Comparison of ENCODE assay signal across 29 cellular contexts in genomic region chrX:54964766-54965511, GRCh38. TPM values are rescaled to one million over a fixed set of nuclear protein-coding genes. Genes with fewer than 3 reads are reported as not detected.
"Had no signal": no experiment of that assay in that cellular context is flagged by ENCODE, and none has a peak within 500 bp of the region (broad histone marks: within the 10 kb centered on the region; RNA-seq: fewer than 3 reads in every experiment).

No MANE protein-coding gene starts in this region.

- H3K4me3 ChIP-seq: adrenal gland, ascending aorta, neural progenitor cell, thyroid gland, upper lobe of left lung, vagina had no signal

- DNase-seq: activated CD4-positive, alpha-beta memory T cell treated with anti-CD3 and anti-CD28 coated beads, Interleukin-2, amount 10 ng/mL, durations not matched to agents 7 days and 5 days; activated CD4-positive, alpha-beta T cell treated with anti-CD3 and anti-CD28 coated beads for 1 hour; activated CD4-positive, alpha-beta T cell treated with anti-CD3 and anti-CD28 coated beads, Interleukin-2, amount 10 ng/mL, durations not matched to agents 7 days and 5 days; activated CD8-positive, alpha-beta memory T cell treated with anti-CD3 and anti-CD28 coated beads, Interleukin-2, amount 10 ng/mL, durations not matched to agents 7 days and 5 days; activated effector memory CD4-positive, alpha-beta T cell treated with anti-CD3 and anti-CD28 coated beads, Interleukin-2, amount 50 U/mL, for 16 hours; activated naive CD4-positive, alpha-beta T cell treated with anti-CD3 and anti-CD28 coated beads, Interleukin-2, amount 10 ng/mL, durations not matched to agents 7 days and 5 days; adrenal gland; brain microvascular endothelial cell; foreskin fibroblast; head of caudate nucleus; hippocampal formation; kidney; midbrain; natural killer cell; occipital lobe; right cardiac atrium; stimulated activated CD4-positive, alpha-beta T cell treated with anti-CD3 and anti-CD28 coated beads, Interleukin-15, amount 100 ng/mL, for 24 hours; stimulated activated CD4-positive, alpha-beta T cell treated with anti-CD3 and anti-CD28 coated beads, Interleukin-2, amount 100 ng/mL, for 24 hours; stimulated activated naive B cell treated with anti-CD40 and anti-IgM and Interleukin-4, amounts not matched to agents 10 μg/mL and 1 μg/mL and 100 μg/mL, for 72 hours; substantia nigra; thyroid gland; upper lobe of left lung had no signal

- H3K36me3 Mint-ChIP-seq: activated CD8-positive, alpha-beta memory T cell treated with anti-CD3 and anti-CD28 coated beads, Interleukin-2, amount 10 ng/mL, durations not matched to agents 7 days and 5 days; activated naive CD4-positive, alpha-beta T cell treated with anti-CD3 and anti-CD28 coated beads, Interleukin-2, amount 10 ng/mL, durations not matched to agents 7 days and 5 days; natural killer cell; neural progenitor cell; stimulated activated naive B cell treated with anti-CD40 and anti-IgM and Interleukin-4, amounts not matched to agents 10 μg/mL and 1 μg/mL and 100 μg/mL, for 72 hours; WTC11 had no signal

- H3K9me3 Mint-ChIP-seq: activated CD4-positive, alpha-beta memory T cell treated with anti-CD3 and anti-CD28 coated beads, Interleukin-2, amount 10 ng/mL, durations not matched to agents 7 days and 5 days; activated naive CD4-positive, alpha-beta T cell treated with anti-CD3 and anti-CD28 coated beads, Interleukin-2, amount 10 ng/mL, durations not matched to agents 7 days and 5 days; natural killer cell had no signal

- H3K4me1 ChIP-seq: adrenal gland, ascending aorta, neural progenitor cell, thyroid gland, upper lobe of left lung, vagina had no signal

- H2AFZ ChIP-seq: neural progenitor cell had no signal

- H3K27ac Mint-ChIP-seq: activated CD4-positive, alpha-beta memory T cell treated with anti-CD3 and anti-CD28 coated beads, Interleukin-2, amount 10 ng/mL, durations not matched to agents 7 days and 5 days; activated CD4-positive, alpha-beta T cell treated with anti-CD3 and anti-CD28 coated beads, Interleukin-2, amount 10 ng/mL, durations not matched to agents 7 days and 5 days; activated CD8-positive, alpha-beta memory T cell treated with anti-CD3 and anti-CD28 coated beads, Interleukin-2, amount 10 ng/mL, durations not matched to agents 7 days and 5 days; activated naive CD4-positive, alpha-beta T cell treated with anti-CD3 and anti-CD28 coated beads, Interleukin-2, amount 10 ng/mL, durations not matched to agents 7 days and 5 days; natural killer cell; neural progenitor cell; stimulated activated naive B cell treated with anti-CD40 and anti-IgM and Interleukin-4, amounts not matched to agents 10 μg/mL and 1 μg/mL and 100 μg/mL, for 72 hours; T-helper 1 cell treated with Interleukin-12 subunit alpha and Interleukin-12 subunit beta and Interleukin-4 antibody, amounts not matched to agents 30 μg/mL and 1 μg/mL, for 36 hours; WTC11 had no signal

- H3K27me3 Mint-ChIP-seq: activated CD4-positive, alpha-beta T cell treated with anti-CD3 and anti-CD28 coated beads, Interleukin-2, amount 10 ng/mL, durations not matched to agents 7 days and 5 days; activated naive CD4-positive, alpha-beta T cell treated with anti-CD3 and anti-CD28 coated beads, Interleukin-2, amount 10 ng/mL, durations not matched to agents 7 days and 5 days had no signal

- H3K9ac ChIP-seq: neural progenitor cell had no signal

- H3K27ac ChIP-seq: adrenal gland, ascending aorta, brain microvascular endothelial cell, neural progenitor cell, thyroid gland, upper lobe of left lung, vagina had no signal

- H3K27me3 ChIP-seq: adrenal gland, ascending aorta, brain microvascular endothelial cell, neural progenitor cell, thyroid gland, upper lobe of left lung, vagina had no signal

- ATAC-seq: activated CD8-positive, alpha-beta memory T cell treated with anti-CD3 and anti-CD28 coated beads, Interleukin-2, amount 10 ng/mL, durations not matched to agents 7 days and 5 days; natural killer cell; right cardiac atrium; stimulated activated naive B cell treated with anti-CD40 and anti-IgM and Interleukin-4, amounts not matched to agents 10 μg/mL and 1 μg/mL and 100 μg/mL, for 72 hours; WTC11 had no signal

- H3K4me3 Mint-ChIP-seq: activated CD4-positive, alpha-beta memory T cell treated with anti-CD3 and anti-CD28 coated beads, Interleukin-2, amount 10 ng/mL, durations not matched to agents 7 days and 5 days; activated CD4-positive, alpha-beta T cell treated with anti-CD3 and anti-CD28 coated beads, Interleukin-2, amount 10 ng/mL, durations not matched to agents 7 days and 5 days; activated CD8-positive, alpha-beta memory T cell treated with anti-CD3 and anti-CD28 coated beads, Interleukin-2, amount 10 ng/mL, durations not matched to agents 7 days and 5 days; activated naive CD4-positive, alpha-beta T cell treated with anti-CD3 and anti-CD28 coated beads, Interleukin-2, amount 10 ng/mL, durations not matched to agents 7 days and 5 days; natural killer cell; neural progenitor cell; stimulated activated naive B cell treated with anti-CD40 and anti-IgM and Interleukin-4, amounts not matched to agents 10 μg/mL and 1 μg/mL and 100 μg/mL, for 72 hours; T-helper 1 cell treated with Interleukin-12 subunit alpha and Interleukin-12 subunit beta and Interleukin-4 antibody, amounts not matched to agents 30 μg/mL and 1 μg/mL, for 36 hours; WTC11 had no signal

- H3K36me3 ChIP-seq: adrenal gland, ascending aorta, brain microvascular endothelial cell, neural progenitor cell, thyroid gland, upper lobe of left lung, vagina had no signal

- H3K4me2 ChIP-seq: neural progenitor cell had no signal

- H3K4me1 Mint-ChIP-seq: neural progenitor cell; stimulated activated naive B cell treated with anti-CD40 and anti-IgM and Interleukin-4, amounts not matched to agents 10 μg/mL and 1 μg/mL and 100 μg/mL, for 72 hours; WTC11 had no signal

- H3K9me3 ChIP-seq: adrenal gland, ascending aorta, thyroid gland, upper lobe of left lung, vagina had no signal

- FAIRE-seq: endothelial cell of umbilical vein had no signal

RNA-seq across cellular contexts. Expression of gene PFKFB1, which starts 29.0 kb away (rescaled TPM):
- total RNA-seq: ascending aorta, occipital lobe, pulmonary artery endothelial cell, vagina had no signal
